Comparison of ENCODE assay signal across 1 cellular context in genomic region chr5:36744041-36744677, GRCh38.
A peak's percentile ranks its signal among the peaks of the same experiment; 100 is the strongest.
TF ChIP-seq lines count a peak whose summit lies in the region.

No MANE protein-coding gene starts in this region.

TF ChIP-seq in K562, 482 proteins besides CTCF, POLR2A, EP300 and RAD21 (continued from another document and continues in another):
- 0 out of 2 replicates have a peak, but pooled peaks have one; percentile 7 for TF ChIP-seq MGA (IDR thresholded peaks at IDR 0.05)
- no peak for TF ChIP-seq THAP7 (CRISPR knock-in tag; IDR thresholded peaks at IDR 0.05)
- TF ChIP-seq GTF2E2 (tag; IDR thresholded peaks at IDR 0.05): peak; percentile 41; the same call in 1 of the 2 replicates
- TF ChIP-seq SP1 (CRISPR knock-in tag; IDR thresholded peaks at IDR 0.05): 0 out of 2 replicates have a peak, but pooled peaks have one; percentile 28
- TF ChIP-seq DPF2 (IDR thresholded peaks at IDR 0.05): 0 out of 2 replicates have a peak, but pooled peaks have one; percentile 28
- TF ChIP-seq MTA1 (IDR thresholded peaks at IDR 0.05; ENCODE audit: borderline replicate concordance): no peak
- TF ChIP-seq MTA3 (IDR thresholded peaks at IDR 0.05; ENCODE audit: borderline replicate concordance): no peak
- TF ChIP-seq ZBED1 (IDR thresholded peaks at IDR 0.05): no peak
- no peak for TF ChIP-seq PRDM10 (IDR thresholded peaks at IDR 0.05; ENCODE audit: partially characterized antibody)
- 0 out of 4 replicates have a peak, but pooled peaks of 1 of the 2 experiments have one; percentile 12 for TF ChIP-seq MNT (conservative IDR thresholded peaks at IDR 0.05)
- 0 out of 2 replicates have a peak, but pooled peaks have one; percentile 13 for TF ChIP-seq TCF3 (CRISPR knock-in tag; IDR thresholded peaks at IDR 0.05)
- no peak for TF ChIP-seq ZC3H8 (IDR thresholded peaks at IDR 0.05)
- no peak for TF ChIP-seq NCOA4 (IDR thresholded peaks at IDR 0.05; ENCODE audit: partially characterized antibody)
- TF ChIP-seq TRIM28 (IDR thresholded peaks at IDR 0.05): no peak
- TF ChIP-seq PATZ1 (CRISPR knock-in tag; IDR thresholded peaks at IDR 0.05; ENCODE audit: borderline replicate concordance): no peak
- no peak for TF ChIP-seq SIN3A (IDR thresholded peaks at IDR 0.05; ENCODE audit: borderline replicate concordance in 2 of 2, control insufficient read depth in 1 of 2, low read depth in 2 of 2, low read length in 2 of 2)
- no peak for TF ChIP-seq ZNF695 (CRISPR knock-in tag; IDR thresholded peaks at IDR 0.05)
- no peak for TF ChIP-seq HINFP (tag; conservative IDR thresholded peaks at IDR 0.05; ENCODE audit: low read depth)
- TF ChIP-seq HMBOX1 (IDR thresholded peaks at IDR 0.05): peak; percentile 86
- TF ChIP-seq ZNF717 (CRISPR knock-in tag; IDR thresholded peaks at IDR 0.05): no peak
- TF ChIP-seq TBL1XR1 (IDR thresholded peaks at IDR 0.05; ENCODE audit: low read length in 2 of 2): no peak
- TF ChIP-seq ZC3H11A (IDR thresholded peaks at IDR 0.05; ENCODE audit: low read depth, low read length): no peak
- TF ChIP-seq ZNF280A (IDR thresholded peaks at IDR 0.05; ENCODE audit: low read depth, partially characterized antibody): no peak
- no peak for TF ChIP-seq STAT5B (CRISPR knock-in tag; IDR thresholded peaks at IDR 0.05)
- peak; percentile 58; the same call in 1 of the 2 replicates for TF ChIP-seq BACH1 (tag; IDR thresholded peaks at IDR 0.05)
- TF ChIP-seq WHSC1 (IDR thresholded peaks at IDR 0.05; ENCODE audit: low read length): no peak
- TF ChIP-seq CHD4 (IDR thresholded peaks at IDR 0.05; ENCODE audit: insufficient read depth, insufficient replicate concordance, low read depth, low read length, poor library complexity, severe bottlenecking): peak; percentile 39
- 0 out of 2 replicates have a peak, but pooled peaks have one; percentile 11 for TF ChIP-seq EP400 (IDR thresholded peaks at IDR 0.05)
- no peak for TF ChIP-seq TAF1 (IDR thresholded peaks at IDR 0.05; ENCODE audit: control insufficient read depth, extremely low read depth, insufficient read depth, low read length, severe bottlenecking)
- TF ChIP-seq RBM14 (IDR thresholded peaks at IDR 0.05; ENCODE audit: borderline replicate concordance, insufficient read depth, low read depth, low read length): no peak
- 0 out of 2 replicates have a peak, but pooled peaks have one; percentile 22 for TF ChIP-seq LCOR (CRISPR knock-in tag; IDR thresholded peaks at IDR 0.05)
- no peak for TF ChIP-seq OTX1 (CRISPR knock-in tag; IDR thresholded peaks at IDR 0.05)
- TF ChIP-seq RFX1 (IDR thresholded peaks at IDR 0.05): peak; percentile 41
- TF ChIP-seq RHOXF2B (CRISPR knock-in tag; conservative IDR thresholded peaks at IDR 0.05): no peak
- TF ChIP-seq TAF7 (tag; IDR thresholded peaks at IDR 0.05): no peak
